10 cellular contexts compared by ENCODE assay signal in genomic region chr16:89407925-89408300, GRCh38.
DNase-seq lines count a peak whose midpoint lies in the region; ATAC-seq and TF ChIP-seq lines count a peak whose summit lies in the region.
"Had no signal": no experiment of that assay in that cellular context is flagged by ENCODE, and none has a peak within 500 bp of the region (broad histone marks: within the 10 kb centered on the region; RNA-seq: fewer than 3 reads in every experiment).

No MANE protein-coding gene starts in this region.

- peak overlapping the region; percentile 15 to 83 (median 72) for H3K4me3 Mint-ChIP-seq in CD8-positive, alpha-beta memory T cell

- H3K4me1 Mint-ChIP-seq in CD8-positive, alpha-beta memory T cell, result peaks cover 84 to 94% (median 93%) of the 10 kb centered on the region in 3 donors

- TF ChIP-seq CTCF in VCaP (conservative IDR thresholded peaks at IDR 0.05) (no peak), fibroblast of mammary gland (conservative IDR thresholded peaks at IDR 0.05; ENCODE audit: control insufficient read depth, insufficient read depth, low read depth, low read length) (no peak), osteoblast (IDR thresholded peaks at IDR 0.05; ENCODE audit: extremely low read depth, low read depth, low read length) (no peak)

- peak overlapping the region; percentile 34 for H3K4me3 ChIP-seq in CD8-positive, alpha-beta memory T cell (ENCODE audit: low read length)
- no peak overlapping the region for H3K4me3 ChIP-seq in fibroblast of mammary gland (ENCODE audit: control insufficient read depth, low read depth, low read length)
- no peak overlapping the region for H3K4me3 ChIP-seq in osteoblast (ENCODE audit: insufficient read depth, low read length)

- no peak overlapping the region for H3K4me2 ChIP-seq in osteoblast (ENCODE audit: insufficient read depth, low read length)

- H3K27ac Mint-ChIP-seq in CD8-positive, alpha-beta memory T cell, result peak overlapping the region; percentile 87 to 98 (median 95)

- POLR2A ChIA-PET in CD8-positive, alpha-beta memory T cell (lab: Charles Lee), result interaction anchor here (0.6 to 0.7 kb wide), 2 partner anchors 77 to 357 kb away, joined by 4 to 6 read pairs; no protein-coding TSS in a partner anchor

- no peaks in the 10 kb centered on the region for H3K27me3 Mint-ChIP-seq in CD8-positive, alpha-beta memory T cell
- H3K27me3 Mint-ChIP-seq: IgD-negative memory B cell had no signal

- peaks cover 98% of the 10 kb centered on the region for H3K79me2 ChIP-seq in osteoblast (ENCODE audit: insufficient read depth, low read length)

- no peaks in the 10 kb centered on the region for H3K9me3 ChIP-seq in CD8-positive, alpha-beta memory T cell (ENCODE audit: low read length)
- H3K9me3 ChIP-seq in osteoblast (ENCODE audit: low read depth, low read length), result no peaks in the 10 kb centered on the region

- no peak for DNase-seq in CD8-positive, alpha-beta memory T cell
- peak; percentile 47 for DNase-seq in fibroblast of mammary gland (ENCODE audit: low read depth)
- DNase-seq in osteoblast (ENCODE audit: insufficient read length, low spot score, missing footprints), result no peak
- no peak for DNase-seq in SHP77 (lab: John Stamatoyannopoulos, UW)
- DNase-seq: NCI-H446 had no signal

- H3K36me3 ChIP-seq in CD8-positive, alpha-beta memory T cell (ENCODE audit: insufficient read depth, low read length), result no peaks in the 10 kb centered on the region
- H3K36me3 ChIP-seq in osteoblast (ENCODE audit: insufficient read depth, low read length), result no peaks in the 10 kb centered on the region

- H3K9me3 Mint-ChIP-seq in CD8-positive, alpha-beta memory T cell, result peaks cover 0 to 2% (median 0%) of the 10 kb centered on the region in 5 donors
- H3K9me3 Mint-ChIP-seq: IgD-negative memory B cell had no signal

- H3K27ac ChIP-seq in CD8-positive, alpha-beta memory T cell (ENCODE audit: low read depth, low read length), result no peak overlapping the region
- peak overlapping the region; percentile 50; the same call in 1 of the 2 replicates for H3K27ac ChIP-seq in VCaP
- H3K27ac ChIP-seq in osteoblast (ENCODE audit: low read depth, low read length), result peak overlapping the region; percentile 5

- H3K4me1 ChIP-seq in CD8-positive, alpha-beta memory T cell (ENCODE audit: insufficient read depth, low read length), result peaks cover 98% of the 10 kb centered on the region
- H3K4me1 ChIP-seq in osteoblast (ENCODE audit: insufficient read depth, low read length), result peaks cover 33% of the 10 kb centered on the region

- CTCF ChIA-PET in CD8-positive, alpha-beta memory T cell (lab: Charles Lee), result interaction anchor here (0.7 to 1.5 kb wide), 3 partner anchors 10 to 161 kb away, joined by 3 read pairs; no protein-coding TSS in a partner anchor

- peaks cover 98% of the 10 kb centered on the region for H4K20me1 ChIP-seq in osteoblast (ENCODE audit: insufficient read depth, low read length)

- peaks cover 0 to 11% (median 1%) of the 10 kb centered on the region in 3 donors for H3K36me3 Mint-ChIP-seq in CD8-positive, alpha-beta memory T cell
- H3K36me3 Mint-ChIP-seq: IgD-negative memory B cell had no signal

- no peaks in the 10 kb centered on the region for H3K27me3 ChIP-seq in CD8-positive, alpha-beta memory T cell (ENCODE audit: insufficient read depth, low read length, poor library complexity, severe bottlenecking)
- H3K27me3 ChIP-seq in osteoblast (ENCODE audit: insufficient read depth, low read length), result no peaks in the 10 kb centered on the region

- H2AFZ ChIP-seq in osteoblast (ENCODE audit: low read length), result no peak overlapping the region

- no peak for ATAC-seq in GM18517 (IDR thresholded peaks at IDR 0.05; ENCODE audit: unreplicated experiment)
- no peak for ATAC-seq in GM21381 (IDR thresholded peaks at IDR 0.05; ENCODE audit: unreplicated experiment)
- no peak for ATAC-seq in GM21576 (IDR thresholded peaks at IDR 0.05; ENCODE audit: unreplicated experiment)
